In the genomic region with DNA sequence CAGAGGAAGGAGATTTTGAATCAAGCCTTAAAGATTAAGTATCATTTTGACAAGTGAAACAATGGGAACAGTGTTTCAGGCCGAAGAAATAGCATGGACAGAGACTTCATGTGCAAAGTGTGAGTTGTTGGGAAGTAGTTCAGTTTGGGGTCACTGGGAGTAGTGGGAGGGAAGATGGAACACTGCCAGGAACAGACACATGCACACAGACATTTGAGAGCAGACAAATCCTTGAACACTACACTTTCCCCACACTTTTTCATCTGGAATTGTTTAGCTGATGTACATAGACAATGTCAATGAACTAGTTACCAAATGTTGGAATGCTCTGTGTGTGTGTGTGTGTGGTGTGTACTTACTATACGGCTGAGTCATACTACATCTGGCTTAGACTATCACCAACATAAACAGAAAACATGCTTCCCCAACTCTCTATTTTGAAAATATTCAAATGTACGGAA, we compare ENCODE assay signal across 14 cellular contexts. TPM values are rescaled to one million over a fixed set of nuclear protein-coding genes. Genes with fewer than 3 reads are reported as not detected.
DNase-seq lines count a peak whose midpoint lies in the region; ATAC-seq and TF ChIP-seq lines count a peak whose summit lies in the region.
"Had no signal": no experiment of that assay in that cellular context is flagged by ENCODE, and none has a peak within 500 bp of the region (broad histone marks: within the 10 kb centered on the region; RNA-seq: fewer than 3 reads in every experiment).

No MANE protein-coding gene starts in this region.

- POLR2A ChIA-PET in A673 (lab: Charles Lee; ENCODE audit: low non-redundant PET) = no interaction called here

- no peak overlapping the region for H3K27ac ChIP-seq in A673 (ENCODE audit: low read depth, low read length, poor library complexity, severe bottlenecking)
- H3K27ac ChIP-seq in foreskin keratinocyte = no peak overlapping the region
- H3K27ac ChIP-seq: gastrocnemius medialis had no signal

- intact Hi-C loops in A673 (cut with micrococcal nuclease; ENCODE audit: unreplicated experiment) = no loop called here

- TF ChIP-seq CTCF in A673 (conservative IDR thresholded peaks at IDR 0.05; ENCODE audit: low read depth, low read length) = no peak
- no peak for TF ChIP-seq CTCF in astrocyte of the cerebellum (IDR thresholded peaks at IDR 0.05; ENCODE audit: low read depth, low read length, missing control alignments)
- no peak for TF ChIP-seq CTCF in foreskin keratinocyte (conservative IDR thresholded peaks at IDR 0.05)

- no peaks in the 10 kb centered on the region for H3K9me3 ChIP-seq in A673 (ENCODE audit: low read depth, low read length, poor library complexity, severe bottlenecking)
- H3K9me3 ChIP-seq: gastrocnemius medialis had no signal

- peaks cover 2% of the 10 kb centered on the region for H3K4me1 ChIP-seq in A673 (ENCODE audit: insufficient read depth, low read length, poor library complexity, severe bottlenecking)
- H3K4me1 ChIP-seq in foreskin keratinocyte = peaks cover 7% of the 10 kb centered on the region

- H3K27me3 ChIP-seq in A673 (replicated peaks; ENCODE audit: insufficient read depth, low read depth, low read length, poor library complexity) (peaks cover 6% of the 10 kb centered on the region), foreskin keratinocyte (no peaks in the 10 kb centered on the region)
- H3K27me3 ChIP-seq: gastrocnemius medialis had no signal

- no TSS peak for BruUV-seq in A673 (replicated peaks; lab: Mats Ljungman, UMichigan)

- ATAC-seq in foreskin keratinocyte = peak; percentile 43
- no peak for ATAC-seq in GM21717 (IDR thresholded peaks at IDR 0.05; ENCODE audit: unreplicated experiment)
- ATAC-seq in HG03354 (IDR thresholded peaks at IDR 0.05; ENCODE audit: poor library complexity, severe bottlenecking, unreplicated experiment) = no peak
- ATAC-seq in HG02938 (IDR thresholded peaks at IDR 0.05; ENCODE audit: unreplicated experiment) = no peak
- ATAC-seq: gastrocnemius medialis, left cardiac atrium had no signal

- H3K36me3 ChIP-seq in A673 (ENCODE audit: insufficient read depth, low read length, poor library complexity, severe bottlenecking) = no peaks in the 10 kb centered on the region
- H3K36me3 ChIP-seq: gastrocnemius medialis had no signal

- CTCF ChIA-PET in A673 (lab: Charles Lee) = no interaction called here

- no peak overlapping the region for H3K4me3 ChIP-seq in A673 (ENCODE audit: low read depth, low read length, poor library complexity, severe bottlenecking)
- H3K4me3 ChIP-seq in astrocyte of the cerebellum (ENCODE audit: low read depth, low read length) = no peak overlapping the region
- H3K4me3 ChIP-seq: gastrocnemius medialis had no signal

- peak; percentile 43 for DNase-seq in A673 (ENCODE audit: low spot score)
- peak; percentile 94 for DNase-seq in HCEC 1CT
- peak; percentile 44 for DNase-seq in astrocyte of the cerebellum (ENCODE audit: low read depth)
- DNase-seq in foreskin keratinocyte = peak; percentile 31 to 52
- no peak for DNase-seq in stimulated activated CD4-positive, alpha-beta T cell treated with anti-CD3 and anti-CD28 coated beads, Interleukin-15, amount 100 ng/mL, for 24 hours
- DNase-seq: ACHN; activated T-cell treated with anti-CD3 and anti-CD28 coated beads, Interleukin-2, amount 50 U/mL, for 48 hours; caudate nucleus; gastrocnemius medialis; left cardiac atrium; NCI-H446 treated with DMSO at 0.1 percent for 48 hours had no signal

- in situ Hi-C loops in astrocyte of the cerebellum (cut with HindIII; ENCODE audit: low sequenced_read_pairs) = no loop called here

RNA-seq across cellular contexts. Expression of gene LRRC17, which starts 52.4 kb away (rescaled TPM):
- total RNA-seq in A673 (2021) = 9.2 and 10.0 TPM in 2 replicates
- total RNA-seq in foreskin keratinocyte = 0.27 and 0.46 TPM in 2 replicates
- 0.17 and 0.20 TPM in 2 replicates for polyA plus RNA-seq in foreskin keratinocyte
